ENCODE assay signal across 15 cellular contexts in the genomic region with DNA sequence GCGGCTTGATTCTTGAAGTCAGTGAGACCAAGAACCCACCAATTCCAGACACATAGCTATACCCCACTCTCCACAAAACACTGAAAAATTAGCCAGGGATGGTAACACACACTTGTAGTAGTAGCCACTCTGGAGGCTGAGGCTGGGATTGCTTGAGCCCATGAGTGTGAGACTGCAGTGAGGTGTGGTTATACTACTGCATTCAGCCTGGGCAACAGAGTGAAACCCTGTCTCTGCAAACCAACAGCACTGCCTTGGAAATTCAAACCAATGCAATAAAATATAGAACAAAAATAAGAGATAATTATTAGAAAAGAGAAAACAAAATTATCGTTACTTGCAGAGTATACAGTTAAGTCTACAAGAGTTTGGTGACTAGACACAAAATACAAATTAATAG. TPM values are rescaled to one million over a fixed set of nuclear protein-coding genes. Genes with fewer than 3 reads are reported as not detected.
DNase-seq lines count a peak whose midpoint lies in the region; ATAC-seq, FAIRE-seq and TF ChIP-seq lines count a peak whose summit lies in the region.
"Had no signal": no experiment of that assay in that cellular context is flagged by ENCODE, and none has a peak within 500 bp of the region (broad histone marks: within the 10 kb centered on the region; RNA-seq: fewer than 3 reads in every experiment).

No MANE protein-coding gene starts in this region.

- peaks cover 10 to 17% of the 10 kb centered on the region in 2 donors for H3K4me1 Mint-ChIP-seq in stimulated activated naive B cell treated with anti-CD40 and anti-IgM and Interleukin-4, amounts not matched to agents 10 μg/mL and 1 μg/mL and 100 μg/mL, for 72 hours
- H3K4me1 Mint-ChIP-seq in naive thymus-derived CD8-positive, alpha-beta T cell, result peaks cover 0 to 7% (median 0%) of the 10 kb centered on the region in 4 donors

- DNase-seq in SK-N-SH, result no peak
- no peak for DNase-seq in RWPE1 (ENCODE audit: low spot score)
- DNase-seq in stimulated activated naive B cell treated with anti-CD40 and anti-IgM and Interleukin-4, amounts not matched to agents 10 μg/mL and 1 μg/mL and 100 μg/mL, for 72 hours, result no peak
- no peak for DNase-seq in HTR-8/SVneo (ENCODE audit: insufficient read length, low spot score)
- no peak for DNase-seq in naive thymus-derived CD8-positive, alpha-beta T cell
- no peak for DNase-seq in GM03348 (ENCODE audit: low spot score)
- DNase-seq: activated gamma-delta T cell treated with Interleukin-2 at 50 U/mL for 16 hours, left lung, SHP77, tibial artery had no signal

- POLR2A ChIA-PET in SK-N-SH (lab: Yijun Ruan, JAX) (no interaction called here), RWPE1 (lab: Yijun Ruan, JAX; ENCODE audit: low non-redundant PET) (no interaction called here)
- POLR2A ChIA-PET in naive thymus-derived CD8-positive, alpha-beta T cell (lab: Charles Lee), result interaction anchor here (0.9 kb wide), 1 partner anchor 21 kb away, joined by 3 read pairs; no protein-coding TSS in a partner anchor

- no peak overlapping the region for H3K4me3 Mint-ChIP-seq in stimulated activated naive B cell treated with anti-CD40 and anti-IgM and Interleukin-4, amounts not matched to agents 10 μg/mL and 1 μg/mL and 100 μg/mL, for 72 hours
- H3K4me3 Mint-ChIP-seq in naive thymus-derived CD8-positive, alpha-beta T cell, result no peak overlapping the region

- no peaks in the 10 kb centered on the region for H3K9me2 ChIP-seq in SK-N-SH

- no peaks in the 10 kb centered on the region for H3K27me3 ChIP-seq in SK-N-SH (ENCODE audit: insufficient read depth)
- H3K27me3 ChIP-seq: left lung, tibial artery had no signal

- no peak for TF ChIP-seq EP300 in SK-N-SH (IDR thresholded peaks at IDR 0.05; ENCODE audit: borderline replicate concordance in 1 of 2, low read depth in 1 of 2, low read length in 1 of 2)

- no peaks in the 10 kb centered on the region for H3K9me3 Mint-ChIP-seq in stimulated activated naive B cell treated with anti-CD40 and anti-IgM and Interleukin-4, amounts not matched to agents 10 μg/mL and 1 μg/mL and 100 μg/mL, for 72 hours
- no peaks in the 10 kb centered on the region for H3K9me3 Mint-ChIP-seq in naive thymus-derived CD8-positive, alpha-beta T cell

- H3K79me2 ChIP-seq in SK-N-SH (ENCODE audit: insufficient read depth), result no peaks in the 10 kb centered on the region
- H3K79me2 ChIP-seq: parathyroid adenoma had no signal

- H3K27ac ChIP-seq in SK-N-SH (ENCODE audit: low read depth in 2 of 2, low read length in 1 of 2) (peak overlapping the region in 1 of 2 experiments; percentile 75; a peak in 1 of 4 replicates), RWPE1 (peak overlapping the region; percentile 51; the same call in 1 of the 2 replicates)
- H3K27ac ChIP-seq: 22Rv1, KMS-11, left lung, parathyroid adenoma, tibial artery had no signal

- no peak overlapping the region for H3K9ac ChIP-seq in SK-N-SH
- H3K9ac ChIP-seq: KMS-11, parathyroid adenoma had no signal

- H3K27ac Mint-ChIP-seq in stimulated activated naive B cell treated with anti-CD40 and anti-IgM and Interleukin-4, amounts not matched to agents 10 μg/mL and 1 μg/mL and 100 μg/mL, for 72 hours, result no peak overlapping the region
- no peak overlapping the region for H3K27ac Mint-ChIP-seq in naive thymus-derived CD8-positive, alpha-beta T cell

- no peak overlapping the region for H2AFZ ChIP-seq in SK-N-SH (ENCODE audit: low read depth)
- H2AFZ ChIP-seq: parathyroid adenoma had no signal

- no peak overlapping the region for H3K4me3 ChIP-seq in SK-N-SH (ENCODE audit: low read depth in 2 of 2, low read length in 1 of 2)
- H3K4me3 ChIP-seq: left lung, tibial artery had no signal

- H3K36me3 ChIP-seq in SK-N-SH (replicated peaks in 1 of 2; ENCODE audit: control insufficient read depth in 1 of 2, insufficient read depth in 2 of 2, low read length in 1 of 2), result no peaks in the 10 kb centered on the region
- H3K36me3 ChIP-seq: left lung, tibial artery had no signal

- H3K9me3 ChIP-seq in SK-N-SH, result no peaks in the 10 kb centered on the region
- H3K9me3 ChIP-seq: left lung, tibial artery had no signal

- TF ChIP-seq RAD21 in SK-N-SH (IDR thresholded peaks at IDR 0.05; ENCODE audit: low read length), result no peak

- H3F3A ChIP-seq in SK-N-SH (replicated peaks; ENCODE audit: insufficient read depth), result peaks cover 31% of the 10 kb centered on the region

- H3K36me3 Mint-ChIP-seq in stimulated activated naive B cell treated with anti-CD40 and anti-IgM and Interleukin-4, amounts not matched to agents 10 μg/mL and 1 μg/mL and 100 μg/mL, for 72 hours, result no peaks in the 10 kb centered on the region
- H3K36me3 Mint-ChIP-seq in naive thymus-derived CD8-positive, alpha-beta T cell, result no peaks in the 10 kb centered on the region

- peaks cover 38 to 40% of the 10 kb centered on the region in 2 donors for H3K27me3 Mint-ChIP-seq in stimulated activated naive B cell treated with anti-CD40 and anti-IgM and Interleukin-4, amounts not matched to agents 10 μg/mL and 1 μg/mL and 100 μg/mL, for 72 hours
- peaks cover 0 to 16% (median under 1%) of the 10 kb centered on the region in 5 donors for H3K27me3 Mint-ChIP-seq in naive thymus-derived CD8-positive, alpha-beta T cell

- ATAC-seq in SK-N-SH treated with all-trans-retinoic acid at 6 μM for 48 hours (peak; percentile 69), HG02884 (IDR thresholded peaks at IDR 0.05; ENCODE audit: unreplicated experiment) (peak; percentile 27)
- ATAC-seq in stimulated activated naive B cell treated with anti-CD40 and anti-IgM and Interleukin-4, amounts not matched to agents 10 μg/mL and 1 μg/mL and 100 μg/mL, for 72 hours (replicated peaks), result peak; percentile 54 to 71
- ATAC-seq in naive thymus-derived CD8-positive, alpha-beta T cell, result no peak

- H3K4me2 ChIP-seq in SK-N-SH, result no peak overlapping the region
- H3K4me2 ChIP-seq: KMS-11 had no signal

- CTCF ChIA-PET in SK-N-SH (lab: Yijun Ruan, JAX) (interaction anchor here (1.2 kb wide), 1 partner anchor 8 kb away, joined by 3 read pairs; no protein-coding TSS in a partner anchor), RWPE1 (lab: Yijun Ruan, JAX) (interaction anchor here (0.6 kb wide), 1 partner anchor 344 kb away, joined by 4 read pairs; no protein-coding TSS in a partner anchor)

- H3K4me1 ChIP-seq in SK-N-SH (ENCODE audit: control insufficient read depth in 1 of 2, insufficient read depth in 2 of 2, low read depth in 1 of 2, low read length in 1 of 2), result peaks cover 0 to 16% of the 10 kb centered on the region in 2 experiments; a peak in 2 of 4 replicates
- H3K4me1 ChIP-seq: left lung, parathyroid adenoma, tibial artery had no signal

- WGBS in SK-N-SH (ENCODE audit: low lambda C conversion rate), result 97% methylated on average over 2 of the region's 2 CpGs

- FAIRE-seq in HTR-8/SVneo (lab: Jason Lieb, UNC), result no peak

- no peaks in the 10 kb centered on the region for H4K20me1 ChIP-seq in SK-N-SH (ENCODE audit: insufficient read depth)

- no peak for TF ChIP-seq CTCF in SK-N-SH (IDR thresholded peaks at IDR 0.05)
- no peak for TF ChIP-seq CTCF in RWPE1 (conservative IDR thresholded peaks at IDR 0.05; ENCODE audit: low read depth)

TF ChIP-seq in SK-N-SH, 30 proteins besides CTCF, POLR2A, EP300 and RAD21:
- TF ChIP-seq, protein P1, sequence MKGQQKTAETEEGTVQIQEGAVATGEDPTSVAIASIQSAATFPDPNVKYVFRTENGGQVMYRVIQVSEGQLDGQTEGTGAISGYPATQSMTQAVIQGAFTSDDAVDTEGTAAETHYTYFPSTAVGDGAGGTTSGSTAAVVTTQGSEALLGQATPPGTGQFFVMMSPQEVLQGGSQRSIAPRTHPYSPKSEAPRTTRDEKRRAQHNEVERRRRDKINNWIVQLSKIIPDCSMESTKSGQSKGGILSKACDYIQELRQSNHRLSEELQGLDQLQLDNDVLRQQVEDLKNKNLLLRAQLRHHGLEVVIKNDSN (IDR thresholded peaks at IDR 0.05; ENCODE audit: borderline replicate concordance, low read depth), result no peak
- TF ChIP-seq MEF2A (IDR thresholded peaks at IDR 0.05; ENCODE audit: borderline replicate concordance, low read depth) (no peak), RXRA (IDR thresholded peaks at IDR 0.05; ENCODE audit: borderline replicate concordance, low read depth) (no peak), NRF1 (IDR thresholded peaks at IDR 0.05; ENCODE audit: low read depth, low read length) (no peak)

RNA-seq across cellular contexts. Expression of gene PRDM10, which starts 20.2 kb away (rescaled TPM):
- polyA plus RNA-seq in SK-N-SH (2012; rRNA removed), result 1.9 and 2.7 TPM in 2 replicates
- polyA plus RNA-seq in SK-N-SH (2012; cell fraction: cytosol; rRNA removed), result 1.2 and 1.5 TPM in 2 replicates
- polyA plus RNA-seq in SK-N-SH (2012; cell fraction: nucleus; rRNA removed), result 7.4 and 13.7 TPM in 2 replicates
- total RNA-seq in naive thymus-derived CD8-positive, alpha-beta T cell, result 10 to 100 TPM; 13.6 to 16.5 TPM
- polyA plus RNA-seq in naive thymus-derived CD8-positive, alpha-beta T cell, result 1 to 10 TPM in 2 of 3 donors, under 1 TPM in 1; 0.87 to 3.7 (median 1.9) TPM

RNA-seq across cellular contexts. Expression of gene APLP2, which starts 46.9 kb away (rescaled TPM):
- polyA plus RNA-seq in SK-N-SH (2012; rRNA removed), result 408 and 424 TPM in 2 replicates
- 487 and 491 TPM in 2 replicates for polyA plus RNA-seq in SK-N-SH (2012; cell fraction: cytosol; rRNA removed)
- 445 and 542 TPM in 2 replicates for polyA plus RNA-seq in SK-N-SH (2012; cell fraction: nucleus; rRNA removed)
- 10 to 100 TPM; 49.1 to 54.4 TPM for total RNA-seq in naive thymus-derived CD8-positive, alpha-beta T cell
- polyA plus RNA-seq in naive thymus-derived CD8-positive, alpha-beta T cell, result 10 to 100 TPM; 26.2 to 35.1 (median 26.8) TPM

Comparison
In these comparisons a context has a peak if more than half of its experiments do, and no peak if none do; other contexts are left out.
1. ATAC-seq: peak in SK-N-SH treated with all-trans-retinoic acid at 6 μM for 48 hours (single experiment), HG02884 (single experiment) and stimulated activated naive B cell treated with anti-CD40 and anti-IgM and Interleukin-4, amounts not matched to agents 10 μg/mL and 1 μg/mL and 100 μg/mL, for 72 hours (2 of 2); none in naive thymus-derived CD8-positive, alpha-beta T cell (0 of 2).
2. RNA of gene APLP2, which starts 46.9 kb away (polyA plus RNA-seq): 408 to 542 TPM in SK-N-SH; 26.2 to 35.1 TPM in naive thymus-derived CD8-positive, alpha-beta T cell; every median in the first group is over 10 times any median in the second.